6 cellular contexts compared by ENCODE assay signal in genomic region chr3:124036214-124036613, GRCh38. TPM values are rescaled to one million over a fixed set of nuclear protein-coding genes. Genes with fewer than 3 reads are reported as not detected.
"Had no signal": no experiment of that assay in that cellular context is flagged by ENCODE, and none has a peak within 500 bp of the region (broad histone marks: within the 10 kb centered on the region; RNA-seq: fewer than 3 reads in every experiment).

No MANE protein-coding gene starts in this region.

RNA-seq across cellular contexts. Expression of gene ROPN1, which starts 44.3 kb away (rescaled TPM):
- total RNA-seq: GM23338, H1, H9, HepG2, HFFc6 had no signal
- polyA plus RNA-seq: HepG2, IgD-negative memory B cell had no signal
